In the genomic region with DNA sequence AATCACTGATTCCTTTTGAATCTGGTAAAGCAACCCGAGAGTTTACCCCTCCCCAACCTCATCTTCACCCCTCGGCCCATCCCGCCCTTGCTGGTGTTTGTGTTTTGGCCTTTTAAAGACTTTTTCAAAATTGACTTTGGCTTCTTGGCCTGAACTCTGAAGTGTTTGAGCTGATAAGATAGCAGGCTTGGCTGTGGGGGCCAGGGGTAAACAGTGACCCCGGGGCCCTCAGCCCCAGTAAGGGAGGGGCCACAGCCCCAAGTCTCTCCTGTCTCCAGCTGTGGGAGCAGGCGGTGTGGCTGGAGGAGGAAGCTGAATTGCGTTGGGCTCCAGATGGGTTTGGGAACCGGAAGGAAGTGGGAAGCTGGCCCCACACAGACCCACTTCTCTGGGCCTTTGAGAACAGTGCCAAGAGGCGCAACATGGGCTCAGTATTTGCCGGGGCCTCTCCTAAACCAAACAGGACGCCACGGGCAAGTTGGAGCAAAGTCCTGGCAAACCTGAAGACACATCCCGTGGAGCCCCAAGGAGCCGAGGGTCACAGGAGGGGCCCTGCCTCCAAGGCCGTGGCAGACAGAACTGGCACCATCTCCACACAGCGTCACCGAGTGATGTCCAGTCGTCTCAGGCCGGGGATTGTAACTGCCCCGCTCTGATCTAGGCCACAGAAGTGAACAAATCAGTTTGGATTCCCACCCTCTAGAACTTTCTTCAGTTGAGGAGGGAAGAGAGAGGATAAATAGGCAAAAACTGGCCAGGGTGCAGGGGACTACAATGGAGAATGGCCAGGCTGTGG, we compare ENCODE assay signal across 18 cellular contexts. TPM values are rescaled to one million over a fixed set of nuclear protein-coding genes. Genes with fewer than 3 reads are reported as not detected.
DNase-seq lines count a peak whose midpoint lies in the region; ATAC-seq and TF ChIP-seq lines count a peak whose summit lies in the region.
"Had no signal": no experiment of that assay in that cellular context is flagged by ENCODE, and none has a peak within 500 bp of the region (broad histone marks: within the 10 kb centered on the region; RNA-seq: fewer than 3 reads in every experiment).

No MANE protein-coding gene starts in this region.

- no peaks in the 10 kb centered on the region for H3K36me3 ChIP-seq in cardiac muscle cell
- H3K36me3 ChIP-seq in neutrophil, result no peaks in the 10 kb centered on the region
- H3K36me3 ChIP-seq: esophagus muscularis mucosa had no signal

- H3K4me1 ChIP-seq in cardiac muscle cell (ENCODE audit: low read depth) (peaks cover 15% of the 10 kb centered on the region), neutrophil (ENCODE audit: control insufficient read depth in 1 of 2, insufficient read depth in 1 of 2, low read depth in 1 of 2, low read length in 1 of 2) (peaks cover 60 to 67% of the 10 kb centered on the region in 2 experiments)

- peaks cover 90% of the 10 kb centered on the region for H3K4me1 Mint-ChIP-seq in CD14-positive monocyte
- H3K4me1 Mint-ChIP-seq in activated T-helper 1 cell treated with anti-CD3 and anti-CD28 coated beads, Interleukin-12 subunit alpha, Interleukin-12 subunit beta, Interleukin-2, Interleukin-4 antibody, amounts not matched to agents 30 ng/mL and 10 ng/mL and 1 ng/mL, durations not matched to agents 14 hours and 24 hours and 36 hours (ENCODE audit: low read depth), result peaks cover 30% of the 10 kb centered on the region

- peak overlapping the region; percentile 68 to 87 (median 81) for H3K27ac Mint-ChIP-seq in CD14-positive monocyte
- no peak overlapping the region for H3K27ac Mint-ChIP-seq in activated T-helper 1 cell treated with anti-CD3 and anti-CD28 coated beads, Interleukin-12 subunit alpha, Interleukin-12 subunit beta, Interleukin-2, Interleukin-4 antibody, amounts not matched to agents 30 ng/mL and 10 ng/mL and 1 ng/mL, durations not matched to agents 14 hours and 24 hours and 36 hours
- H3K27ac Mint-ChIP-seq: activated naive CD8-positive, alpha-beta T cell; B cell had no signal

- H3K27me3 ChIP-seq in cardiac muscle cell (no peaks in the 10 kb centered on the region), neutrophil (no peaks in the 10 kb centered on the region)
- H3K27me3 ChIP-seq: esophagus muscularis mucosa had no signal

- no peak for TF ChIP-seq CTCF in CD14-positive monocyte (IDR thresholded peaks at IDR 0.05)
- TF ChIP-seq CTCF in RWPE1 (conservative IDR thresholded peaks at IDR 0.05; ENCODE audit: low read depth), result no peak
- TF ChIP-seq CTCF in cardiac muscle cell (IDR thresholded peaks at IDR 0.05; ENCODE audit: low read depth, low read length), result no peak
- TF ChIP-seq CTCF in neutrophil (IDR thresholded peaks at IDR 0.05), result no peak

- peak overlapping the region; percentile 37 to 67 for H3K4me3 Mint-ChIP-seq in CD14-positive monocyte
- no peak overlapping the region for H3K4me3 Mint-ChIP-seq in activated T-helper 1 cell treated with anti-CD3 and anti-CD28 coated beads, Interleukin-12 subunit alpha, Interleukin-12 subunit beta, Interleukin-2, Interleukin-4 antibody, amounts not matched to agents 30 ng/mL and 10 ng/mL and 1 ng/mL, durations not matched to agents 14 hours and 24 hours and 36 hours
- H3K4me3 Mint-ChIP-seq: activated naive CD8-positive, alpha-beta T cell; B cell had no signal

- CTCF ChIA-PET in RWPE1 (lab: Yijun Ruan, JAX), result interaction anchor here (0.6 to 1.1 kb wide), 3 partner anchors 36 to 180 kb away, joined by 3 to 4 read pairs (median 4); no protein-coding TSS in a partner anchor

- peaks cover 0 to 12% of the 10 kb centered on the region in 2 donors for H3K36me3 Mint-ChIP-seq in CD14-positive monocyte
- H3K36me3 Mint-ChIP-seq in activated T-helper 1 cell treated with anti-CD3 and anti-CD28 coated beads, Interleukin-12 subunit alpha, Interleukin-12 subunit beta, Interleukin-2, Interleukin-4 antibody, amounts not matched to agents 30 ng/mL and 10 ng/mL and 1 ng/mL, durations not matched to agents 14 hours and 24 hours and 36 hours (ENCODE audit: low read depth), result peaks cover 6% of the 10 kb centered on the region
- H3K36me3 Mint-ChIP-seq: activated naive CD8-positive, alpha-beta T cell had no signal

- H3K27me3 Mint-ChIP-seq in CD14-positive monocyte (ENCODE audit: low read depth in 3 of 3), result peaks cover 0 to 3% (median 0%) of the 10 kb centered on the region in 3 donors
- H3K27me3 Mint-ChIP-seq in activated T-helper 1 cell treated with anti-CD3 and anti-CD28 coated beads, Interleukin-12 subunit alpha, Interleukin-12 subunit beta, Interleukin-2, Interleukin-4 antibody, amounts not matched to agents 30 ng/mL and 10 ng/mL and 1 ng/mL, durations not matched to agents 14 hours and 24 hours and 36 hours (ENCODE audit: insufficient read depth), result peaks cover 20% of the 10 kb centered on the region

- H3K9me3 ChIP-seq in cardiac muscle cell (ENCODE audit: low read depth) (no peaks in the 10 kb centered on the region), neutrophil (no peaks in the 10 kb centered on the region)
- H3K9me3 ChIP-seq: esophagus muscularis mucosa had no signal

- DNase-seq in CD14-positive monocyte (ENCODE audit: low spot score), result no peak
- no peak for DNase-seq in RWPE1 (ENCODE audit: low spot score)
- peak in 1 of 2 donors; percentile 62 for DNase-seq in cardiac muscle cell (ENCODE audit: low read depth in 1 of 2, low spot score in 1 of 2)
- no peak for DNase-seq in glomerular visceral epithelial cell (ENCODE audit: extremely low spot score)
- DNase-seq in activated T-helper 1 cell treated with anti-CD3 and anti-CD28 coated beads, Interleukin-12 subunit alpha, Interleukin-12 subunit beta, Interleukin-2, Interleukin-4 antibody, amounts not matched to agents 30 ng/mL and 10 ng/mL and 1 ng/mL, durations not matched to agents 14 hours and 24 hours and 36 hours (ENCODE audit: low spot score), result no peak
- DNase-seq: activated CD8-positive, alpha-beta memory T cell treated with anti-CD3 and anti-CD28 coated beads, Interleukin-2, amount 50 U/mL, for 4 hours; NCI-H2107; NCI-H82; occipital lobe; SIG-M5; stimulated activated CD4-positive, alpha-beta T cell treated with anti-CD3 and anti-CD28 coated beads, Interleukin-12 subunit alpha, Interleukin-12 subunit beta, amount 100 ng/mL, for 4 hours had no signal

- H3K9me3 Mint-ChIP-seq in CD14-positive monocyte, result peaks cover 0 to 5% (median 0%) of the 10 kb centered on the region in 7 donors
- H3K9me3 Mint-ChIP-seq in activated T-helper 1 cell treated with anti-CD3 and anti-CD28 coated beads, Interleukin-12 subunit alpha, Interleukin-12 subunit beta, Interleukin-2, Interleukin-4 antibody, amounts not matched to agents 30 ng/mL and 10 ng/mL and 1 ng/mL, durations not matched to agents 14 hours and 24 hours and 36 hours, result no peaks in the 10 kb centered on the region

- H3K4me3 ChIP-seq in cardiac muscle cell, result no peak overlapping the region
- peak overlapping the region in 1 of 2 experiments; percentile 8 for H3K4me3 ChIP-seq in neutrophil (ENCODE audit: low read depth in 1 of 2, low read length in 1 of 2)
- H3K4me3 ChIP-seq: esophagus muscularis mucosa had no signal

- H3K27ac ChIP-seq in RWPE1 (peak overlapping the region; percentile 81), cardiac muscle cell (peak overlapping the region; percentile 2), neutrophil (peak overlapping the region; percentile 73)
- H3K27ac ChIP-seq: VCaP had no signal

- ATAC-seq in HG02885 (IDR thresholded peaks at IDR 0.05; ENCODE audit: poor library complexity, unreplicated experiment) (no peak), HG02642 (IDR thresholded peaks at IDR 0.05; ENCODE audit: poor library complexity, unreplicated experiment) (no peak)

- POLR2A ChIA-PET in RWPE1 (lab: Yijun Ruan, JAX; ENCODE audit: low non-redundant PET), result interaction anchor here (0.8 kb wide), 1 partner anchor 289 kb away, joined by 3 read pairs; no protein-coding TSS in a partner anchor

- intact Hi-C loops in CD14-positive monocyte (cut with micrococcal nuclease), result loop anchor here (10.0 kb wide), 2 partner anchors 51 to 71 kb away; no protein-coding TSS in a partner anchor
- intact Hi-C loops in activated T-helper 1 cell treated with anti-CD3 and anti-CD28 coated beads, Interleukin-12 subunit alpha, Interleukin-12 subunit beta, Interleukin-2, Interleukin-4 antibody, amounts not matched to agents 30 ng/mL and 10 ng/mL and 1 ng/mL, durations not matched to agents 14 hours and 24 hours and 36 hours (cut with micrococcal nuclease), result no loop called here

RNA-seq across cellular contexts. Expression of gene PTPN1, which starts 54.3 kb away (rescaled TPM):
- 10 to 100 TPM; 12.4 to 19.1 TPM for polyA plus RNA-seq in CD14-positive monocyte
- total RNA-seq in cardiac muscle cell, result 28.3 and 29.4 TPM in 2 replicates
- polyA plus RNA-seq in cardiac muscle cell, result 19.4 and 22.7 TPM in 2 replicates
- 60.0 and 60.5 TPM in 2 replicates for total RNA-seq in activated T-helper 1 cell treated with anti-CD3 and anti-CD28 coated beads, Interleukin-12 subunit alpha, Interleukin-12 subunit beta, Interleukin-2, Interleukin-4 antibody, amounts not matched to agents 30 ng/mL and 10 ng/mL and 1 ng/mL, durations not matched to agents 14 hours and 24 hours and 36 hours

Comparison
In these comparisons a context has a peak if more than half of its experiments do, and no peak if none do; other contexts are left out.
1. H3K27ac ChIP-seq: peak in every context shown above with its lines; median percentile 81 in RWPE1; 73 in neutrophil; 2 in cardiac muscle cell.